8 cellular contexts compared by ENCODE assay signal in genomic region chr19:15123900-15124299, GRCh38. TPM values are rescaled to one million over a fixed set of nuclear protein-coding genes. Genes with fewer than 3 reads are reported as not detected.
A peak's percentile ranks its signal among the peaks of the same experiment; 100 is the strongest.
DNase-seq lines count a peak whose midpoint lies in the region; ATAC-seq and TF ChIP-seq lines count a peak whose summit lies in the region.

No MANE protein-coding gene starts in this region.

- H3K27ac ChIP-seq in liver (ENCODE audit: low read depth in 1 of 2, low read length in 2 of 2) (peak overlapping the region; percentile 94 to 95), temporal lobe (ENCODE audit: low read depth, low read length) (peak overlapping the region; percentile 93)

- TF ChIP-seq CTCF in astrocyte of the cerebellum (IDR thresholded peaks at IDR 0.05; ENCODE audit: low read depth, low read length, missing control alignments) (no peak), liver (IDR thresholded peaks at IDR 0.05; ENCODE audit: low read depth, low read length, missing input control) (no peak)

- no peaks in the 10 kb centered on the region for H3K9me3 ChIP-seq in liver (ENCODE audit: control insufficient read depth in 4 of 4, low read length in 3 of 4)

- H3K36me3 ChIP-seq in liver (ENCODE audit: control insufficient read depth in 4 of 4, insufficient read depth in 3 of 4, low read depth in 1 of 4, low read length in 3 of 4) = peaks cover 13 to 32% (median 16%) of the 10 kb centered on the region in 4 donors

- peak overlapping the region; percentile 93 for H3K4me3 ChIP-seq in astrocyte of the cerebellum (ENCODE audit: low read depth, low read length)
- peak overlapping the region in 1 of 3 donors; percentile 76 for H3K4me3 ChIP-seq in liver (ENCODE audit: low read depth in 1 of 3, low read length in 3 of 3)

- H3K4me1 Mint-ChIP-seq in stimulated activated naive CD8-positive, alpha-beta T cell treated with anti-CD3 and anti-CD28 coated beads, Interleukin-15, Interleukin-2, amounts not matched to agents 100 ng/mL and 50 ng/mL, for 24 hours (ENCODE audit: low read depth) = peaks cover 29% of the 10 kb centered on the region

- no peak overlapping the region for H3K27ac Mint-ChIP-seq in stimulated activated naive CD8-positive, alpha-beta T cell treated with anti-CD3 and anti-CD28 coated beads, Interleukin-15, Interleukin-2, amounts not matched to agents 100 ng/mL and 50 ng/mL, for 24 hours

- H3K27me3 Mint-ChIP-seq in stimulated activated naive CD8-positive, alpha-beta T cell treated with anti-CD3 and anti-CD28 coated beads, Interleukin-15, Interleukin-2, amounts not matched to agents 100 ng/mL and 50 ng/mL, for 24 hours = no peaks in the 10 kb centered on the region

- H3K36me3 Mint-ChIP-seq in stimulated activated naive CD8-positive, alpha-beta T cell treated with anti-CD3 and anti-CD28 coated beads, Interleukin-15, Interleukin-2, amounts not matched to agents 100 ng/mL and 50 ng/mL, for 24 hours (ENCODE audit: low read depth) = peaks cover 34% of the 10 kb centered on the region

- WGBS in liver = 12% methylated on average over 5 of the region's 5 CpGs

- no peak overlapping the region for H3K9ac ChIP-seq in liver (ENCODE audit: low read depth in 1 of 2, low read length in 2 of 2)

- peaks cover 0 to 21% (median 16%) of the 10 kb centered on the region in 4 donors for H3K4me1 ChIP-seq in liver (ENCODE audit: control insufficient read depth in 4 of 4, insufficient read depth in 4 of 4, low read length in 3 of 4)

- TF ChIP-seq RAD21 in liver (IDR thresholded peaks at IDR 0.05) = no peak

- H3K4me3 Mint-ChIP-seq in stimulated activated naive CD8-positive, alpha-beta T cell treated with anti-CD3 and anti-CD28 coated beads, Interleukin-15, Interleukin-2, amounts not matched to agents 100 ng/mL and 50 ng/mL, for 24 hours = peak overlapping the region; percentile 93

- ATAC-seq in stimulated activated naive CD8-positive, alpha-beta T cell treated with anti-CD3 and anti-CD28 coated beads, Interleukin-15, Interleukin-2, amounts not matched to agents 100 U/mL and 50 U/mL, for 24 hours = no peak

- no peaks in the 10 kb centered on the region for H3K27me3 ChIP-seq in liver (ENCODE audit: control insufficient read depth in 4 of 4, insufficient read depth in 4 of 4, low read length in 3 of 4)

- DNase-seq in stimulated activated naive CD8-positive, alpha-beta T cell treated with anti-CD3 and anti-CD28 coated beads, Interleukin-15, Interleukin-2, amounts not matched to agents 100 U/mL and 50 U/mL, for 24 hours = no peak
- DNase-seq in astrocyte of the cerebellum (ENCODE audit: low read depth) (no peak), COR-L47 (lab: John Stamatoyannopoulos, UW) (no peak), HCEC 1CT (no peak), NCI-H1417 treated with DMSO at 0.1 percent for 48 hours (lab: John Stamatoyannopoulos, UW) (no peak)

- in situ Hi-C loops in astrocyte of the cerebellum (cut with HindIII; ENCODE audit: low sequenced_read_pairs) = no loop called here

- no peaks in the 10 kb centered on the region for H3K9me3 Mint-ChIP-seq in stimulated activated naive CD8-positive, alpha-beta T cell treated with anti-CD3 and anti-CD28 coated beads, Interleukin-15, Interleukin-2, amounts not matched to agents 100 ng/mL and 50 ng/mL, for 24 hours

TF ChIP-seq in liver, 16 proteins besides CTCF, POLR2A, EP300 and RAD21:
- TF ChIP-seq ZBTB33 (IDR thresholded peaks at IDR 0.05) = no peak
- no peak for TF ChIP-seq EGR1 (IDR thresholded peaks at IDR 0.05; ENCODE audit: low read depth in 2 of 2)
- TF ChIP-seq MAX (IDR thresholded peaks at IDR 0.05) = no peak
- TF ChIP-seq FOXA1 (IDR thresholded peaks at IDR 0.05) = no peak
- no peak for TF ChIP-seq RXRA (IDR thresholded peaks at IDR 0.05)
- TF ChIP-seq NR2F2 (IDR thresholded peaks at IDR 0.05) = no peak
- no peak for TF ChIP-seq ATF3 (IDR thresholded peaks at IDR 0.05)
- no peak for TF ChIP-seq GABPA (IDR thresholded peaks at IDR 0.05 in 1 of 2, conservative IDR thresholded peaks at IDR 0.05 in 1 of 2)
- no peak for TF ChIP-seq FOXA2 (IDR thresholded peaks at IDR 0.05)
- no peak for TF ChIP-seq YY1 (IDR thresholded peaks at IDR 0.05)
- no peak for TF ChIP-seq REST (IDR thresholded peaks at IDR 0.05)
- TF ChIP-seq JUND (IDR thresholded peaks at IDR 0.05) = no peak
- no peak for TF ChIP-seq SP1 (IDR thresholded peaks at IDR 0.05)
- TF ChIP-seq HNF4A (conservative IDR thresholded peaks at IDR 0.05) = no peak
- TF ChIP-seq TAF1 (conservative IDR thresholded peaks at IDR 0.05) = no peak
- no peak for TF ChIP-seq HNF4G (IDR thresholded peaks at IDR 0.05)

RNA-seq across cellular contexts. Expression of gene SYDE1, which starts 16.7 kb away (rescaled TPM):
- total RNA-seq in liver (1 to 10 TPM; 3.5 to 4.0 TPM), temporal lobe (2.0 TPM)
- polyA plus RNA-seq in liver = 1 to 10 TPM in 1 of 2 donors, under 1 TPM in 1; 0.72 to 4.2 TPM

RNA-seq across cellular contexts. Expression of gene OR1I1, which starts 41.9 kb away (rescaled TPM):
- total RNA-seq in liver (not detected), temporal lobe (not detected)
- not detected for polyA plus RNA-seq in liver
